31 cellular contexts compared by ENCODE assay signal in genomic region chr7:2705371-2706096, GRCh38. TPM values are rescaled to one million over a fixed set of nuclear protein-coding genes. Genes with fewer than 3 reads are reported as not detected.
"Had no signal": no experiment of that assay in that cellular context is flagged by ENCODE, and none has a peak within 500 bp of the region (broad histone marks: within the 10 kb centered on the region; RNA-seq: fewer than 3 reads in every experiment).

No MANE protein-coding gene starts in this region.

- DNase-seq: activated CD4-positive, alpha-beta T cell treated with anti-CD3 and anti-CD28 coated beads, Interleukin-2, amount 10 ng/mL, durations not matched to agents 24 days and 14 days; activated CD4-positive, alpha-beta T cell treated with anti-CD3 and anti-CD28 coated beads, Interleukin-2, amount 50 U/mL, for 48 hours; activated CD4-positive, CD25-positive, alpha-beta regulatory T cell; activated CD8-positive, alpha-beta T cell treated with anti-CD3 and anti-CD28 coated beads, Interleukin-2, amount 10 ng/mL, durations not matched to agents 7 days and 5 days; activated gamma-delta T cell; activated naive CD4-positive, alpha-beta T cell treated with Interleukin-2 at 50 U/mL for 16 hours; activated naive CD8-positive, alpha-beta T cell treated with anti-CD3 and anti-CD28 coated beads, Interleukin-2, amount 10 ng/mL, durations not matched to agents 7 days and 5 days; activated T-cell treated with anti-CD3 and anti-CD28 coated beads, Interleukin-2, amount 50 U/mL, for 24 hours; caudate nucleus; cerebellar nuclear complex; Karpas-422; MG63; NCI-H1048; NCI-H1105 treated with DMSO at 0.1 percent for 48 hours; NCI-H1436; NCI-H1694; NCI-H1930; NCI-H345; NCI-H524 treated with DMSO at 0.1 percent for 48 hours; SHP77; SK-N-SH had no signal

- H3K4me1 ChIP-seq: SJSA1 had no signal

- H3K4me2 ChIP-seq: SK-N-SH had no signal

- H3K9me2 ChIP-seq: SK-N-SH had no signal

- H3K27me3 ChIP-seq: MG63, SJSA1 had no signal

- H3K36me3 Mint-ChIP-seq: activated naive CD4-positive, alpha-beta T cell treated with anti-CD3 and anti-CD28 coated beads, Interleukin-2, amount 50 U/mL, for 24 hours; activated naive CD8-positive, alpha-beta T cell treated with anti-CD3 and anti-CD28 coated beads, Interleukin-2, amount 10 ng/mL, durations not matched to agents 7 days and 5 days had no signal

- FAIRE-seq: bronchial epithelial cell, TTC549 had no signal

- H3K27ac ChIP-seq: SJSA1 had no signal

- H3K9me3 ChIP-seq: MG63, SJSA1, SK-N-SH had no signal

- H3K36me3 ChIP-seq: MG63, SJSA1 had no signal

- H3K9ac ChIP-seq: SK-N-SH had no signal

- H3K27me3 Mint-ChIP-seq: activated naive CD4-positive, alpha-beta T cell treated with anti-CD3 and anti-CD28 coated beads, Interleukin-2, amount 50 U/mL, for 24 hours; activated T-cell treated with anti-CD3 and anti-CD28 coated beads, Interleukin-2, amount 50 U/mL, for 24 hours; brain had no signal

- ATAC-seq: activated CD8-positive, alpha-beta T cell treated with anti-CD3 and anti-CD28 coated beads, Interleukin-2, amount 10 ng/mL, durations not matched to agents 7 days and 5 days; Panc1 had no signal

- H3K4me3 ChIP-seq: MG63, SJSA1 had no signal

- H3K4me3 Mint-ChIP-seq: activated CD4-positive, alpha-beta T cell treated with anti-CD3 and anti-CD28 coated beads, Interleukin-2, amount 10 ng/mL, durations not matched to agents 24 days and 14 days; activated CD8-positive, alpha-beta T cell treated with anti-CD3 and anti-CD28 coated beads, Interleukin-2, amount 10 ng/mL, durations not matched to agents 7 days and 5 days; activated naive CD4-positive, alpha-beta T cell treated with anti-CD3 and anti-CD28 coated beads, Interleukin-2, amount 50 U/mL, for 24 hours; activated naive CD8-positive, alpha-beta T cell treated with anti-CD3 and anti-CD28 coated beads, Interleukin-2, amount 10 ng/mL, durations not matched to agents 7 days and 5 days; activated T-cell treated with anti-CD3 and anti-CD28 coated beads, Interleukin-2, amount 50 U/mL, for 24 hours; brain; T-helper 1 cell treated with Interleukin-12 subunit alpha and Interleukin-12 subunit beta and Interleukin-4 antibody, amounts not matched to agents 30 μg/mL and 1 μg/mL, for 36 hours; T-helper 2 cell treated with Interferon-gamma antibody and Interleukin-4, amounts not matched to agents 5 μg/mL and 100 μg/mL, for 36 hours had no signal

- H3K27ac Mint-ChIP-seq: activated CD4-positive, alpha-beta T cell treated with anti-CD3 and anti-CD28 coated beads, Interleukin-2, amount 10 ng/mL, durations not matched to agents 24 days and 14 days; activated CD8-positive, alpha-beta T cell treated with anti-CD3 and anti-CD28 coated beads, Interleukin-2, amount 10 ng/mL, durations not matched to agents 7 days and 5 days; activated naive CD4-positive, alpha-beta T cell treated with anti-CD3 and anti-CD28 coated beads, Interleukin-2, amount 50 U/mL, for 24 hours; activated naive CD8-positive, alpha-beta T cell treated with anti-CD3 and anti-CD28 coated beads, Interleukin-2, amount 10 ng/mL, durations not matched to agents 7 days and 5 days; activated T-cell treated with anti-CD3 and anti-CD28 coated beads, Interleukin-2, amount 50 U/mL, for 24 hours; activated T-helper 2 cell treated with anti-CD3 and anti-CD28 coated beads, Interferon-gamma antibody, Interleukin-2, Interleukin-4, amounts not matched to agents 10 μg/mL and 5 μg/mL and 100 μg/mL, durations not matched to agents 14 hours and 24 hours and 36 hours; T-helper 1 cell treated with Interleukin-12 subunit alpha and Interleukin-12 subunit beta and Interleukin-4 antibody, amounts not matched to agents 30 μg/mL and 1 μg/mL, for 36 hours; T-helper 2 cell treated with Interferon-gamma antibody and Interleukin-4, amounts not matched to agents 5 μg/mL and 100 μg/mL, for 36 hours had no signal

- H3K9me3 Mint-ChIP-seq: activated CD4-positive, alpha-beta T cell treated with anti-CD3 and anti-CD28 coated beads, Interleukin-2, amount 10 ng/mL, durations not matched to agents 24 days and 14 days; activated naive CD4-positive, alpha-beta T cell treated with anti-CD3 and anti-CD28 coated beads, Interleukin-2, amount 50 U/mL, for 24 hours; activated naive CD8-positive, alpha-beta T cell treated with anti-CD3 and anti-CD28 coated beads, Interleukin-2, amount 10 ng/mL, durations not matched to agents 7 days and 5 days; activated T-cell treated with anti-CD3 and anti-CD28 coated beads, Interleukin-2, amount 50 U/mL, for 24 hours; activated T-helper 2 cell treated with anti-CD3 and anti-CD28 coated beads, Interferon-gamma antibody, Interleukin-2, Interleukin-4, amounts not matched to agents 10 μg/mL and 5 μg/mL and 100 μg/mL, durations not matched to agents 14 hours and 24 hours and 36 hours; T-helper 1 cell treated with Interleukin-12 subunit alpha and Interleukin-12 subunit beta and Interleukin-4 antibody, amounts not matched to agents 30 μg/mL and 1 μg/mL, for 36 hours; T-helper 2 cell treated with Interferon-gamma antibody and Interleukin-4, amounts not matched to agents 5 μg/mL and 100 μg/mL, for 36 hours had no signal

RNA-seq across cellular contexts. Expression of gene AMZ1, which starts 17.5 kb away (rescaled TPM):
- total RNA-seq: activated CD4-positive, alpha-beta T cell treated with anti-CD3 and anti-CD28 coated beads, Interleukin-2, amount 10 ng/mL, durations not matched to agents 24 days and 14 days; activated CD8-positive, alpha-beta T cell treated with anti-CD3 and anti-CD28 coated beads, Interleukin-2, amount 10 ng/mL, durations not matched to agents 7 days and 5 days; bronchial epithelial cell; NCI-H460 had no signal
